Comparison of ENCODE assay signal across 9 cellular contexts in the genomic region with DNA sequence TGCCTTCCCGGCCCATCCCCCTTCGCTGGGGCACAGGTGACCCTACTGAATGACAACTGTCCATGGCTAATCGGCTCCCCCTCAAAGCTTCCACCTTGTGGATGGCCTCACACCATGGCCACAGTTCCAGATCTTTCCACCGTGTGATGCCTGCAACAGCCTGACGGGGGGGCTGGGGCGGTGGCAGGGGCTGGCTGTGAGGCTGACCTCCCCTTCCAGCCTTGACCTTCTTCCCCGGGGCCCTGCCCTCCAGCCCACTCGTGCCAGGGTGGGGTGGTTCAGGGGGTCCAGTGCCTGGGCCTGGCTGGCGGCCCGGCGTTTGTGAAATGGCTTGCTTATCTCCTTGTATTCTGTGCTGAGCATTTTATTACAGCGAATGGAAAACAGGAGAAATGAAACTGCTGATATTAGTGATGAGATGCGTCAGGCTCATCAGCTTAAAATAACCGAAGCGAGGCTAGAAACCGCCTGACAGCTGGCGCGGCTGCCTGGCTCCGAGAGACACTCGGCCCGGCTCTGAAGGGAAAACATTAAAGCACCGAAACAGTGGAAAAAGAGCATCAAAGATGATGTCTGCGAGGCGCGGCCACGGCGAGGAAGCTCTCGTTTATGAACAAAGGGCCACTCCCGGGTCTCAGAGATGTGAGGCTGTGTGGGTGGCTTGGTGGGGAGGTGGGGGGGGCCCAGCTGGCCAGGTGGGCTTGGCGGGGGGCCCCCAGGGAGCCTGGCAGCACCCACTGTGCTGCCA. TPM values are rescaled to one million over a fixed set of nuclear protein-coding genes. Genes with fewer than 3 reads are reported as not detected.
DNase-seq lines count a peak whose midpoint lies in the region; ATAC-seq and TF ChIP-seq lines count a peak whose summit lies in the region.
"Had no signal": no experiment of that assay in that cellular context is flagged by ENCODE, and none has a peak within 500 bp of the region (broad histone marks: within the 10 kb centered on the region; RNA-seq: fewer than 3 reads in every experiment).

No MANE protein-coding gene starts in this region.

- peak; percentile 3 to 23 for DNase-seq in NCI-H446 (lab: John Stamatoyannopoulos, UW)
- DNase-seq in NCI-H446 treated with DMSO at 0.1 percent for 48 hours (lab: John Stamatoyannopoulos, UW), result no peak
- DNase-seq in Jurkat, Clone E6-1 (ENCODE audit: low read depth, low spot score), result peak; percentile 68
- DNase-seq in activated T-cell treated with anti-CD3 and anti-CD28 coated beads, Interleukin-2, amount 50 U/mL, for 4 hours, result peak; percentile 69
- peak; percentile 67 to 81 (median 74) for DNase-seq in heart left ventricle
- DNase-seq in smooth muscle cell (lab: John Stamatoyannopoulos, UW; ENCODE audit: unreplicated experiment), result no peak
- no peak for DNase-seq in NCI-H187 treated with DMSO at 0.1 percent for 48 hours (lab: John Stamatoyannopoulos, UW)
- no peak for DNase-seq in COLO829 (ENCODE audit: low spot score)

- TF ChIP-seq CTCF in heart left ventricle (IDR thresholded peaks at IDR 0.05), result peak in 5 of 12 donors; percentile 10 to 45 (median 29)
- no peak for TF ChIP-seq CTCF in smooth muscle cell (IDR thresholded peaks at IDR 0.05; ENCODE audit: borderline replicate concordance, insufficient read depth, poor library complexity, severe bottlenecking)

- peak overlapping the region; percentile 79 to 98 (median 90) for H3K27ac ChIP-seq in heart left ventricle
- no peak overlapping the region for H3K27ac ChIP-seq in smooth muscle cell (ENCODE audit: low read depth)
- H3K27ac ChIP-seq: epithelial cell of prostate had no signal

- H3F3A ChIP-seq in smooth muscle cell (ENCODE audit: low read depth), result no peaks in the 10 kb centered on the region

- peak; percentile 53 to 57 for ATAC-seq in activated T-cell treated with anti-CD3 and anti-CD28 coated beads, Interleukin-2, amount 50 U/mL, for 4 hours
- peak; percentile 53 to 72 (median 64) for ATAC-seq in heart left ventricle

- no peaks in the 10 kb centered on the region for H3K9me3 Mint-ChIP-seq in activated T-cell treated with anti-CD3 and anti-CD28 coated beads, Interleukin-2, amount 50 U/mL, for 4 hours

- WGBS in heart left ventricle, 4 donors, result 23 to 26% (median 23%) methylated on average over 27 to 30 of the region's 30 CpGs
- 71% methylated on average over 28 of the region's 30 CpGs for WGBS in smooth muscle cell (ENCODE audit: low lambda C conversion rate)

- H3K27me3 Mint-ChIP-seq in activated T-cell treated with anti-CD3 and anti-CD28 coated beads, Interleukin-2, amount 50 U/mL, for 4 hours (ENCODE audit: low read depth), result peaks cover 5% of the 10 kb centered on the region

- H3K27me3 ChIP-seq in heart left ventricle (peaks cover 0 to 27% (median 11%) of the 10 kb centered on the region in 9 donors), smooth muscle cell (ENCODE audit: low read depth) (no peaks in the 10 kb centered on the region)

- no peak overlapping the region for H3K9ac ChIP-seq in smooth muscle cell (ENCODE audit: low read depth)

- intact Hi-C loops in heart left ventricle (cut with DNase I), result loop anchor here in 3 of 10 donors (5.0 to 10.0 kb wide), 3 partner anchors 47 to 127 kb away; partner anchors contain the start of gene D2HGDH (in 1 of the 3)

- H4K20me1 ChIP-seq in smooth muscle cell (ENCODE audit: low read depth), result no peaks in the 10 kb centered on the region

- TF ChIP-seq POLR2A in heart left ventricle (IDR thresholded peaks at IDR 0.05), result peak in 1 of 2 donors; percentile 36

- H3K36me3 ChIP-seq in heart left ventricle, result no peaks in the 10 kb centered on the region
- no peaks in the 10 kb centered on the region for H3K36me3 ChIP-seq in smooth muscle cell (ENCODE audit: low read depth)

- H3K4me3 Mint-ChIP-seq in activated T-cell treated with anti-CD3 and anti-CD28 coated beads, Interleukin-2, amount 50 U/mL, for 4 hours, result peak overlapping the region; percentile 87

- peaks cover 57% of the 10 kb centered on the region for H3K4me1 Mint-ChIP-seq in activated T-cell treated with anti-CD3 and anti-CD28 coated beads, Interleukin-2, amount 50 U/mL, for 4 hours (ENCODE audit: low read depth)

- H3K9me3 ChIP-seq in heart left ventricle, result no peaks in the 10 kb centered on the region
- no peaks in the 10 kb centered on the region for H3K9me3 ChIP-seq in smooth muscle cell (replicated peaks; ENCODE audit: low read depth)

- peak overlapping the region; percentile 2 for H2AFZ ChIP-seq in smooth muscle cell (ENCODE audit: low read depth)

- H3K4me3 ChIP-seq in Jurkat, Clone E6-1 (ENCODE audit: low read length), result peak overlapping the region; percentile 25
- peak overlapping the region in 11 of 12 donors; percentile 11 to 50 (median 38) for H3K4me3 ChIP-seq in heart left ventricle
- no peak overlapping the region for H3K4me3 ChIP-seq in smooth muscle cell

- no peaks in the 10 kb centered on the region for H3K79me2 ChIP-seq in smooth muscle cell (ENCODE audit: low read depth)

- peak overlapping the region; percentile 19 for H3K4me2 ChIP-seq in smooth muscle cell

- H3K4me1 ChIP-seq in heart left ventricle (peaks cover under 1 to 38% (median 25%) of the 10 kb centered on the region in 12 donors), smooth muscle cell (ENCODE audit: low read depth) (no peaks in the 10 kb centered on the region)

- H3K36me3 Mint-ChIP-seq in activated T-cell treated with anti-CD3 and anti-CD28 coated beads, Interleukin-2, amount 50 U/mL, for 4 hours (ENCODE audit: insufficient read depth), result no peaks in the 10 kb centered on the region

RNA-seq across cellular contexts. Expression of gene PDCD1, which starts 0.9 kb away (rescaled TPM):
- polyA plus RNA-seq in Jurkat, Clone E6-1 (2012; ENCODE audit: insufficient read depth, insufficient read length), result 3.5 TPM
- 100 to 1,000 TPM in 1 of 3 donors, 10 to 100 TPM in 2; 60.5 to 102 (median 77.3) TPM for total RNA-seq in activated T-cell treated with anti-CD3 and anti-CD28 coated beads, Interleukin-2, amount 50 U/mL, for 4 hours
- total RNA-seq in heart left ventricle (1 to 10 TPM in 5 of 9 donors, under 1 TPM in 4; 0.27 to 7.6 (median 1.3) TPM), smooth muscle cell (not detected in 2 replicates)
- polyA plus RNA-seq in heart left ventricle (1 to 10 TPM; 3.3 to 4.7 TPM), smooth muscle cell (0.12 TPM in 1 of 2 replicates, not detected in the other)

RNA-seq across cellular contexts. Expression of gene RTP5, which starts 9.9 kb away (rescaled TPM):
- polyA plus RNA-seq in Jurkat, Clone E6-1 (2012; ENCODE audit: insufficient read depth, insufficient read length), result 1.3 TPM
- under 1 TPM; 0.13 to 0.14 (median 0.13) TPM for total RNA-seq in activated T-cell treated with anti-CD3 and anti-CD28 coated beads, Interleukin-2, amount 50 U/mL, for 4 hours
- total RNA-seq in heart left ventricle (not detected), smooth muscle cell (not detected in 2 replicates)
- polyA plus RNA-seq in heart left ventricle (not detected), smooth muscle cell (not detected in 2 replicates)

RNA-seq across cellular contexts. Expression of gene NEU4, which starts 50.6 kb away (rescaled TPM):
- not detected for polyA plus RNA-seq in Jurkat, Clone E6-1 (2012; ENCODE audit: insufficient read depth, insufficient read length)
- total RNA-seq in activated T-cell treated with anti-CD3 and anti-CD28 coated beads, Interleukin-2, amount 50 U/mL, for 4 hours, result under 1 TPM in 1 of 3 donors, not detected in 2; 0.65 TPM
- total RNA-seq in heart left ventricle (1 to 10 TPM in 1 of 9 donors, under 1 TPM in 4, not detected in 4; 0.21 to 1.4 (median 0.45) TPM), smooth muscle cell (not detected in 2 replicates)
- polyA plus RNA-seq in heart left ventricle (under 1 TPM; 0.07 to 0.50 TPM), smooth muscle cell (0.10 TPM in 1 of 2 replicates, not detected in the other)

Comparison
In these comparisons a context has a peak if more than half of its experiments do, and no peak if none do; other contexts are left out.
1. DNase-seq: peak in NCI-H446 (2 of 2), Jurkat, Clone E6-1 (single experiment), activated T-cell treated with anti-CD3 and anti-CD28 coated beads, Interleukin-2, amount 50 U/mL, for 4 hours (single experiment) and heart left ventricle (5 of 5); none in NCI-H446 treated with DMSO at 0.1 percent for 48 hours (single experiment), smooth muscle cell (single experiment), NCI-H187 treated with DMSO at 0.1 percent for 48 hours (single experiment) and COLO829 (single experiment).
2. RNA of gene PDCD1, which starts 0.9 kb away (total RNA-seq): 60.5 to 102 TPM in activated T-cell treated with anti-CD3 and anti-CD28 coated beads, Interleukin-2, amount 50 U/mL, for 4 hours; 0.27 to 7.6 TPM in heart left ventricle and not detected in smooth muscle cell; every median in the first group is over 4 times any median in the second.